25 cellular contexts compared by ENCODE assay signal in genomic region chr19:5081441-5082161, GRCh38.
DNase-seq lines count a peak whose midpoint lies in the region; ATAC-seq and TF ChIP-seq lines count a peak whose summit lies in the region.
"Had no signal": no experiment of that assay in that cellular context is flagged by ENCODE, and none has a peak within 500 bp of the region (broad histone marks: within the 10 kb centered on the region; RNA-seq: fewer than 3 reads in every experiment).

No MANE protein-coding gene starts in this region.

- no peaks in the 10 kb centered on the region for H3K79me2 ChIP-seq in GM23248 (ENCODE audit: insufficient read depth)

- 87 to 88% methylated on average over 28 of the region's 28 CpGs for WGBS in GM23248 (ENCODE audit: low coverage in 1 of 2, low lambda C conversion rate in 2 of 2, missing lambda C conversion rate in 2 of 2), 2 experiments

- H3K4me1 ChIP-seq in A673 (ENCODE audit: insufficient read depth, low read length, poor library complexity, severe bottlenecking) (peaks cover 39% of the 10 kb centered on the region), GM23248 (ENCODE audit: insufficient read depth) (no peaks in the 10 kb centered on the region)
- H3K4me1 ChIP-seq: Caco-2, HAP-1, Peyer's patch, SJSA1 had no signal

- H3K27ac ChIP-seq in A673 (ENCODE audit: low read depth, low read length, poor library complexity, severe bottlenecking) (peak overlapping the region; percentile 30), GM23248 (no peak overlapping the region), VCaP (peak overlapping the region; percentile 63)
- H3K27ac ChIP-seq: BLaER1, KMS-11, Peyer's patch, SJSA1 had no signal

- no peaks in the 10 kb centered on the region for H3K27me3 ChIP-seq in A673 (replicated peaks; ENCODE audit: insufficient read depth, low read depth, low read length, poor library complexity)
- no peaks in the 10 kb centered on the region for H3K27me3 ChIP-seq in GM23248 (replicated peaks; ENCODE audit: insufficient read depth)
- H3K27me3 ChIP-seq: BLaER1, Peyer's patch, SJSA1 had no signal

- in situ Hi-C loops in GM23248 (cut with MboI) (no loop called here), GM13977 (cut with MboI; ENCODE audit: low pct_unique_long_range_greater_than_20kb, low sequenced_read_pairs, unreplicated experiment) (no loop called here)

- no peaks in the 10 kb centered on the region for H3K9me2 ChIP-seq in GM23248 (ENCODE audit: insufficient read depth)

- H3K4me2 ChIP-seq in GM23248 (ENCODE audit: unreplicated experiment) = no peak overlapping the region
- H3K4me2 ChIP-seq: KMS-11 had no signal

- H3K4me3 ChIP-seq in A673 (ENCODE audit: low read depth, low read length, poor library complexity, severe bottlenecking) (no peak overlapping the region), GM23248 (no peak overlapping the region)
- H3K4me3 ChIP-seq: BLaER1, HAP-1, Peyer's patch, SJSA1 had no signal

- POLR2A ChIA-PET in A673 (lab: Charles Lee; ENCODE audit: low non-redundant PET) = no interaction called here

- no peak for ATAC-seq in HG02763 (IDR thresholded peaks at IDR 0.05; ENCODE audit: unreplicated experiment)

- H2AFZ ChIP-seq in GM23248 = no peak overlapping the region

- no peak for DNase-seq in A673 (ENCODE audit: low spot score)
- DNase-seq in GM23248 = peak; percentile 37
- peak; percentile 37 for DNase-seq in myocyte (ENCODE audit: low read depth)
- no peak for DNase-seq in C1 segment of cervical spinal cord (lab: John Stamatoyannopoulos, UW)
- no peak for DNase-seq in GM13977 (ENCODE audit: low spot score)
- DNase-seq: Caco-2; CD4-positive, alpha-beta memory T cell; DMS 273 treated with DMSO at 0.1 percent for 48 hours; DND-41; GDM1; MV-4-11; NCI-H1105 treated with DMSO at 0.1 percent for 48 hours; NCI-H1694; NCI-H2081; NCI-H2171; NCI-H345; NCI-H524 treated with DMSO at 0.1 percent for 48 hours; NCI-H82; Peyer's patch had no signal

- intact Hi-C loops in A673 (cut with micrococcal nuclease; ENCODE audit: unreplicated experiment) = no loop called here

- no peak overlapping the region for H3K9ac ChIP-seq in GM23248
- H3K9ac ChIP-seq: BLaER1, KMS-11 had no signal

- TF ChIP-seq CTCF in A673 (conservative IDR thresholded peaks at IDR 0.05; ENCODE audit: low read depth, low read length) (no peak), VCaP (conservative IDR thresholded peaks at IDR 0.05) (no peak), GM13977 (IDR thresholded peaks at IDR 0.05; ENCODE audit: extremely low read depth, insufficient read depth, missing control alignments) (no peak)

- H3K36me3 ChIP-seq in A673 (ENCODE audit: insufficient read depth, low read length, poor library complexity, severe bottlenecking) (peaks cover 5% of the 10 kb centered on the region), GM23248 (ENCODE audit: low read depth) (peaks cover 8% of the 10 kb centered on the region; the same call in 1 of the 2 replicates)

- no peaks in the 10 kb centered on the region for H4K20me1 ChIP-seq in GM23248 (ENCODE audit: insufficient read depth)

- BruUV-seq in A673 (replicated peaks; lab: Mats Ljungman, UMichigan) = no TSS peak

- H3F3A ChIP-seq in GM23248 (ENCODE audit: insufficient read depth) = no peaks in the 10 kb centered on the region

- CTCF ChIA-PET in A673 (lab: Charles Lee) = no interaction called here

- H3K9me3 ChIP-seq in A673 (ENCODE audit: low read depth, low read length, poor library complexity, severe bottlenecking) = no peaks in the 10 kb centered on the region
- H3K9me3 ChIP-seq in GM23248 (ENCODE audit: low read depth) = no peaks in the 10 kb centered on the region
- H3K9me3 ChIP-seq: BLaER1, Caco-2, HAP-1, Peyer's patch, SJSA1 had no signal

Comparison
In these comparisons a context has a peak if more than half of its experiments do, and no peak if none do; other contexts are left out.
1. DNase-seq: peak in GM23248 (single experiment) and myocyte (single experiment); none in A673 (single experiment), C1 segment of cervical spinal cord (0 of 14) and GM13977 (single experiment).